16 cellular contexts compared by ENCODE assay signal in genomic region chr22:30170126-30170525, GRCh38.
"Had no signal": no experiment of that assay in that cellular context is flagged by ENCODE, and none has a peak within 500 bp of the region (broad histone marks: within the 10 kb centered on the region; RNA-seq: fewer than 3 reads in every experiment).

No MANE protein-coding gene starts in this region.

- DNase-seq: dorsolateral prefrontal cortex; effector CD4-positive, alpha-beta T cell; foreskin fibroblast; gastrocnemius medialis; head of caudate nucleus; left ventricle myocardium superior; lower lobe of right lung; naive thymus-derived CD8-positive, alpha-beta T cell; nephron progenitor cell; nucleus accumbens; sigmoid colon; stimulated activated CD4-positive, alpha-beta T cell treated with anti-CD3 and anti-CD28 coated beads, Interleukin-2, amount 100 ng/mL, for 48 hours; stimulated activated naive CD4-positive, alpha-beta T cell treated with Interleukin-2 at 50 U/mL for 16 hours; upper lobe of left lung had no signal

- H3K4me1 Mint-ChIP-seq: nephron progenitor cell had no signal

- H3K36me3 Mint-ChIP-seq: naive thymus-derived CD8-positive, alpha-beta T cell; stimulated activated effector memory CD8-positive, alpha-beta T cell treated with anti-CD3 and anti-CD28 coated beads, Interleukin-12 subunit alpha, Interleukin-12 subunit beta, amount 100 ng/mL, for 72 hours had no signal

- H3K9me3 Mint-ChIP-seq: naive thymus-derived CD8-positive, alpha-beta T cell; nephron progenitor cell; stimulated activated effector memory CD8-positive, alpha-beta T cell treated with anti-CD3 and anti-CD28 coated beads, Interleukin-12 subunit alpha, Interleukin-12 subunit beta, amount 100 ng/mL, for 72 hours had no signal

- ATAC-seq: esophagus mucosa; gastrocnemius medialis; left ventricle myocardium superior; lower lobe of right lung; naive thymus-derived CD8-positive, alpha-beta T cell; stimulated activated effector memory CD8-positive, alpha-beta T cell treated with anti-CD3 and anti-CD28 coated beads, Interleukin-12 subunit alpha, Interleukin-12 subunit beta, amount 100 ng/mL, for 72 hours had no signal

- H3K27me3 Mint-ChIP-seq: naive thymus-derived CD8-positive, alpha-beta T cell had no signal

- H3K27ac Mint-ChIP-seq: naive thymus-derived CD8-positive, alpha-beta T cell; nephron progenitor cell; stimulated activated effector memory CD8-positive, alpha-beta T cell treated with anti-CD3 and anti-CD28 coated beads, Interleukin-12 subunit alpha, Interleukin-12 subunit beta, amount 100 ng/mL, for 72 hours had no signal

- H3K4me3 Mint-ChIP-seq: naive thymus-derived CD8-positive, alpha-beta T cell; nephron progenitor cell; stimulated activated effector memory CD8-positive, alpha-beta T cell treated with anti-CD3 and anti-CD28 coated beads, Interleukin-12 subunit alpha, Interleukin-12 subunit beta, amount 100 ng/mL, for 72 hours had no signal
